ENCODE assay signal across 24 cellular contexts in the genomic region with DNA sequence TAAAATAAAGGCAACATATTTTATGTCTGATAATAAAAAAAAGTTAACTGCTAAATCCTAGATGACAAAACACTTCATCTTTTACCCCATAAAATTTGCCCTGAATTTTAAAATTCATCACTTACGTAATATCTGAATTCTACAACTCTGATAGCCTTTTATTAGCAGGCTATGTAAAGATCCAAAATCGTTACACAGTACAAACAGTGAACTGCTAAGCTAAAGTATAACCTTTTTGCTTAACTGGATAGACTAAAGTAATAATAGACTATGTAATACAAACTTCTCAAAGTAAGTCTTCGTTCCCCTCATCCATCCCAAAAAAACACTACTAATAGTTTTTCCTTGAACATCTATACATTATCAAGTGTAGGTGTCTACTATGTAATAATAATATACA.
"Had no signal": no experiment of that assay in that cellular context is flagged by ENCODE, and none has a peak within 500 bp of the region (broad histone marks: within the 10 kb centered on the region; RNA-seq: fewer than 3 reads in every experiment).

No MANE protein-coding gene starts in this region.

- H3K27ac ChIP-seq: HL-60, KMS-11, SJSA1, SK-N-MC had no signal

- ATAC-seq: K562 had no signal

- H3K4me3 ChIP-seq: K562, SJSA1, SK-N-MC had no signal

- DNase-seq: Kasumi-1, MM.1S, NCI-H1092 treated with DMSO at 0.1 percent for 48 hours, NCI-H1436, NCI-H187, NCI-H2029, NCI-H2081 treated with DMSO at 0.1 percent for 48 hours, NCI-H2171, NCI-H226, NCI-H446, NCI-H510A, NCI-H524 treated with DMSO at 0.1 percent for 48 hours, NCI-H69, NCI-H774, Right ventricle myocardium superior, RPMI8226, SIG-M5 had no signal

- H3K9me3 ChIP-seq: SJSA1 had no signal

- FAIRE-seq: HTR-8/SVneo, K562, RCC 7860 had no signal

- H3K4me2 ChIP-seq: KMS-11 had no signal

- H3K9ac ChIP-seq: KMS-11 had no signal

- H3K27me3 ChIP-seq: SJSA1 had no signal
